ENCODE assay signal across 10 cellular contexts in the genomic region with DNA sequence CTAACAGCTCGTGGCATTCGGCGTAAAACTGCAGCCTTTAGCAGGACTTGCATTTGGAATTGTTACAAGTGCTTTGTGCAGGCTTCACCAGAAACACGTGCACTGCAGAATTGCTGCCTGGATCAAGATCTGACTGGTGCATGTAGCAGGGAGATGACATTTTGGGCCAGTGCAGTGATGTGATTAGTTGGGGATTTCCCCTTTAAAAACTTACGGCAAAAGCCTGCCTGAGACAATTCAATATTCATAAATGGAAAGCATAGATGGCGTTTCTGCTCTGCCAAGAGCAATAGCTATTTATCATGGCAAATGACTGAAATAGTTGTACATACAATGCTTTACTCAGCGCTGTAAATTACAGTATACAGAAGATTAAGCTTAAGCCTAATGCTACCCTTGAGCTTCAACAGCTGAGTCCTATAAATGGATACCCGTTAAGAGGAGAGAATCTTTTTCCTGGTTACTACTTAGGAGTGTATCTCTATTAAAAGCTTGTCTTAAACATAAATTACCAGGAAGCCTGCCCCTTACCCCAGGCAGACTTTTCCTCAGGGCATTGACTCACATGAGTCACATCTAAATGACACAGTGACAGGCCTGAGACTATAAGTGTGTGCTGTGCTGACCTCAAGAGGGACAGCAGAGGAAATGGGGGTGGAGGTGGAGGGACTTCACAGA.
DNase-seq lines count a peak whose midpoint lies in the region; ATAC-seq, FAIRE-seq and TF ChIP-seq lines count a peak whose summit lies in the region.
"Had no signal": no experiment of that assay in that cellular context is flagged by ENCODE, and none has a peak within 500 bp of the region (broad histone marks: within the 10 kb centered on the region; RNA-seq: fewer than 3 reads in every experiment).

No MANE protein-coding gene starts in this region.

- no peak overlapping the region for H3K9ac ChIP-seq in Karpas-422 (ENCODE audit: low read length)

- H3K9me3 ChIP-seq in left lung, result no peaks in the 10 kb centered on the region
- H3K9me3 ChIP-seq in Karpas-422 (ENCODE audit: low read length), result no peaks in the 10 kb centered on the region

- H3K79me2 ChIP-seq in Karpas-422 (ENCODE audit: low read length), result no peaks in the 10 kb centered on the region

- no peaks in the 10 kb centered on the region for H3K9me2 ChIP-seq in Karpas-422 (replicated peaks; ENCODE audit: insufficient read depth, low read length)

- no peak overlapping the region for H3K27ac ChIP-seq in left lung
- H3K27ac ChIP-seq in Karpas-422 (ENCODE audit: low read length), result no peak overlapping the region

- intact Hi-C loops in left lung (cut with DNase I), result no loop called here

- H3K4me1 ChIP-seq in left lung, result no peaks in the 10 kb centered on the region
- peaks cover 3% of the 10 kb centered on the region; the same call in 1 of the 2 replicates for H3K4me1 ChIP-seq in Karpas-422 (ENCODE audit: low read length)

- no peak overlapping the region for H3K4me3 ChIP-seq in left lung
- H3K4me3 ChIP-seq in Karpas-422 (ENCODE audit: low read length), result no peak overlapping the region

- TF ChIP-seq CTCF in GM13976 (IDR thresholded peaks at IDR 0.05; ENCODE audit: borderline replicate concordance, control extremely low read depth, extremely low read depth, insufficient read depth, missing control alignments), result no peak
- TF ChIP-seq CTCF in left lung (IDR thresholded peaks at IDR 0.05), result no peak

- no peaks in the 10 kb centered on the region for H3K27me3 ChIP-seq in left lung
- H3K27me3 ChIP-seq in Karpas-422 (ENCODE audit: low read length), result no peaks in the 10 kb centered on the region

- FAIRE-seq in frontal cortex (lab: Jason Lieb, UNC), result no peak

- H3K4me2 ChIP-seq in Karpas-422 (ENCODE audit: low read depth, low read length, poor library complexity, severe bottlenecking), result no peak overlapping the region

- no peak overlapping the region for H2AFZ ChIP-seq in Karpas-422 (ENCODE audit: low read length)

- DNase-seq in AG08395 (ENCODE audit: low spot score) (peak; percentile 30), GM13976 (ENCODE audit: low spot score) (peak; percentile 26), left lung (no peak), frontal cortex (ENCODE audit: low spot score in 2 of 2) (no peak), Karpas-422 (no peak)
- DNase-seq: DND-41, NCI-H146 had no signal

- ATAC-seq in SK-N-SH treated with all-trans-retinoic acid at 6 μM for 48 hours (peak; percentile 68), left lung (peak; percentile 50), HG03565 (IDR thresholded peaks at IDR 0.05; ENCODE audit: unreplicated experiment) (no peak), GM18873 (IDR thresholded peaks at IDR 0.05; ENCODE audit: low FRiP score, unreplicated experiment) (no peak)

- in situ Hi-C loops in GM13976 (cut with MboI; ENCODE audit: low sequenced_read_pairs, unreplicated experiment), result loop anchor here (25.0 kb wide), 1 partner anchor 392 kb away; no protein-coding TSS in a partner anchor

- H4K20me1 ChIP-seq in Karpas-422 (ENCODE audit: insufficient read depth, low read depth, low read length), result no peaks in the 10 kb centered on the region

- no peaks in the 10 kb centered on the region for H3K36me3 ChIP-seq in left lung
- no peaks in the 10 kb centered on the region for H3K36me3 ChIP-seq in Karpas-422 (ENCODE audit: insufficient read depth, low read length)

TF ChIP-seq in SK-N-SH treated with all-trans-retinoic acid at 6 μM for 48 hours, 23 proteins besides CTCF, POLR2A, EP300 and RAD21 (continues in another document):
- TF ChIP-seq ZNF70 (CRISPR knock-in tag; IDR thresholded peaks at IDR 0.05), result no peak
- peak; percentile 95 for TF ChIP-seq ISL1 (CRISPR knock-in tag; IDR thresholded peaks at IDR 0.05)
- peak; percentile 72; the same call in 1 of the 2 replicates for TF ChIP-seq RARB (CRISPR knock-in tag; IDR thresholded peaks at IDR 0.05)
- no peak for TF ChIP-seq SNAI2 (CRISPR knock-in tag; IDR thresholded peaks at IDR 0.05)
- TF ChIP-seq ESRRG (CRISPR knock-in tag; IDR thresholded peaks at IDR 0.05), result no peak
- TF ChIP-seq OSR1 (CRISPR knock-in tag; IDR thresholded peaks at IDR 0.05), result no peak
- TF ChIP-seq BACH2 (CRISPR knock-in tag; IDR thresholded peaks at IDR 0.05; ENCODE audit: borderline replicate concordance), result no peak
- TF ChIP-seq TCF4 (CRISPR knock-in tag; IDR thresholded peaks at IDR 0.05; ENCODE audit: borderline replicate concordance), result no peak
- no peak for TF ChIP-seq ARNTL (CRISPR knock-in tag; IDR thresholded peaks at IDR 0.05; ENCODE audit: borderline replicate concordance, low read depth)
- TF ChIP-seq PPARA (CRISPR knock-in tag; IDR thresholded peaks at IDR 0.05; ENCODE audit: borderline replicate concordance), result no peak
- no peak for TF ChIP-seq ZFP3 (CRISPR knock-in tag; IDR thresholded peaks at IDR 0.05)
- TF ChIP-seq TSHZ2 (CRISPR knock-in tag; IDR thresholded peaks at IDR 0.05), result 0 out of 2 replicates have a peak, but pooled peaks have one; percentile 6
- peak; percentile 4; the same call in 1 of the 2 replicates for TF ChIP-seq PATZ1 (CRISPR knock-in tag; IDR thresholded peaks at IDR 0.05; ENCODE audit: borderline replicate concordance)
- TF ChIP-seq GLIS3 (CRISPR knock-in tag; IDR thresholded peaks at IDR 0.05), result no peak
- TF ChIP-seq TOX (CRISPR knock-in tag; IDR thresholded peaks at IDR 0.05; ENCODE audit: borderline replicate concordance), result peak; percentile 85; the same call in 1 of the 2 replicates
- TF ChIP-seq ZNF565 (CRISPR knock-in tag; conservative IDR thresholded peaks at IDR 0.05; ENCODE audit: low read depth), result no peak
- TF ChIP-seq ZC3H10 (CRISPR knock-in tag; IDR thresholded peaks at IDR 0.05), result no peak; the same call in 1 of the 2 replicates
- no peak for TF ChIP-seq POU6F1 (CRISPR knock-in tag; IDR thresholded peaks at IDR 0.05; ENCODE audit: borderline replicate concordance, low read depth)
- TF ChIP-seq, protein P1, sequence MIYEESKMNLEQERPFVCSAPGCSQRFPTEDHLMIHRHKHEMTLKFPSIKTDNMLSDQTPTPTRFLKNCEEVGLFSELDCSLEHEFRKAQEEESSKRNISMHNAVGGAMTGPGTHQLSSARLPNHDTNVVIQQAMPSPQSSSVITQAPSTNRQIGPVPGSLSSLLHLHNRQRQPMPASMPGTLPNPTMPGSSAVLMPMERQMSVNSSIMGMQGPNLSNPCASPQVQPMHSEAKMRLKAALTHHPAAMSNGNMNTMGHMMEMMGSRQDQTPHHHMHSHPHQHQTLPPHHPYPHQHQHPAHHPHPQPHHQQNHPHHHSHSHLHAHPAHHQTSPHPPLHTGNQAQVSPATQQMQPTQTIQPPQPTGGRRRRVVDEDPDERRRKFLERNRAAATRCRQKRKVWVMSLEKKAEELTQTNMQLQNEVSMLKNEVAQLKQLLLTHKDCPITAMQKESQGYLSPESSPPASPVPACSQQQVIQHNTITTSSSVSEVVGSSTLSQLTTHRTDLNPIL (CRISPR knock-in tag; IDR thresholded peaks at IDR 0.05; ENCODE audit: low read depth), result no peak

Comparison
In these comparisons a context has a peak if more than half of its experiments do, and no peak if none do; other contexts are left out.
1. DNase-seq: peak in AG08395 (single experiment) and GM13976 (single experiment); none in left lung (0 of 2), frontal cortex (0 of 2) and Karpas-422 (single experiment).
2. ATAC-seq: peak in SK-N-SH treated with all-trans-retinoic acid at 6 μM for 48 hours (single experiment) and left lung (single experiment); none in HG03565 (single experiment) and GM18873 (single experiment).